In genomic region chr4:28463184-28463690, GRCh38 we compare ENCODE assay signal across 17 cellular contexts.
DNase-seq lines count a peak whose midpoint lies in the region; ATAC-seq and TF ChIP-seq lines count a peak whose summit lies in the region.
"Had no signal": no experiment of that assay in that cellular context is flagged by ENCODE, and none has a peak within 500 bp of the region (broad histone marks: within the 10 kb centered on the region; RNA-seq: fewer than 3 reads in every experiment).

No MANE protein-coding gene starts in this region.

- H3K4me3 Mint-ChIP-seq in neural progenitor cell = no peak overlapping the region
- H3K4me3 Mint-ChIP-seq: CD4-positive, alpha-beta memory T cell had no signal

- H3K79me2 ChIP-seq in fibroblast of lung (ENCODE audit: control insufficient read depth, insufficient read depth, low read length) = no peaks in the 10 kb centered on the region
- H3K79me2 ChIP-seq in neural progenitor cell (ENCODE audit: low read depth) = no peaks in the 10 kb centered on the region

- H3K9me3 ChIP-seq in fibroblast of lung (ENCODE audit: control insufficient read depth, insufficient read depth, low read depth, low read length) (no peaks in the 10 kb centered on the region), neural progenitor cell (ENCODE audit: low read depth) (no peaks in the 10 kb centered on the region)
- H3K9me3 ChIP-seq: BE2C, SJSA1 had no signal

- H3K9me3 Mint-ChIP-seq in neural progenitor cell = peaks cover 2% of the 10 kb centered on the region

- no peak for TF ChIP-seq CTCF in AG09309 (IDR thresholded peaks at IDR 0.05; ENCODE audit: control insufficient read depth, insufficient read depth, low read depth, low read length, missing control alignments)
- TF ChIP-seq CTCF in fibroblast of lung (conservative IDR thresholded peaks at IDR 0.05 in 1 of 2, IDR thresholded peaks at IDR 0.05 in 1 of 2; ENCODE audit: low read depth in 1 of 2, low read length in 2 of 2) = no peak
- TF ChIP-seq CTCF in neural progenitor cell (IDR thresholded peaks at IDR 0.05) = no peak

- H3K27ac Mint-ChIP-seq in neural progenitor cell = no peak overlapping the region
- H3K27ac Mint-ChIP-seq: CD4-positive, alpha-beta memory T cell had no signal

- H3K4me3 ChIP-seq in AG09309 (ENCODE audit: control insufficient read depth, low read depth, low read length) (no peak overlapping the region), fibroblast of lung (replicated peaks in 1 of 4; ENCODE audit: control extremely low read depth in 1 of 4, insufficient read depth in 1 of 4, low read depth in 3 of 4, low read length in 4 of 4) (no peak overlapping the region), neural progenitor cell (no peak overlapping the region)
- H3K4me3 ChIP-seq: SJSA1 had no signal

- H3K9ac ChIP-seq in fibroblast of lung (ENCODE audit: insufficient read depth, low read length) = no peak overlapping the region
- H3K9ac ChIP-seq in neural progenitor cell = no peak overlapping the region

- H3K36me3 ChIP-seq in fibroblast of lung (ENCODE audit: control insufficient read depth, insufficient read depth, low read length) (no peaks in the 10 kb centered on the region), neural progenitor cell (no peaks in the 10 kb centered on the region)
- H3K36me3 ChIP-seq: BE2C, SJSA1 had no signal

- H3F3A ChIP-seq in neural progenitor cell (ENCODE audit: low read depth) = no peaks in the 10 kb centered on the region

- peaks cover 14% of the 10 kb centered on the region for H3K4me1 Mint-ChIP-seq in neural progenitor cell
- H3K4me1 Mint-ChIP-seq: CD4-positive, alpha-beta memory T cell had no signal

- H3K4me2 ChIP-seq in fibroblast of lung (ENCODE audit: extremely low read depth, insufficient read depth, low read length) = no peak overlapping the region
- no peak overlapping the region for H3K4me2 ChIP-seq in neural progenitor cell

- peak; percentile 32 for DNase-seq in AG09309 (ENCODE audit: low read depth)
- peak; percentile 43 for DNase-seq in NCI-H82 treated with DMSO at 0.1 percent for 48 hours (lab: John Stamatoyannopoulos, UW; ENCODE audit: unreplicated experiment)
- peak in 1 of 2 donors; percentile 3 for DNase-seq in fibroblast of lung (ENCODE audit: low read depth in 2 of 2)
- DNase-seq in neural progenitor cell (ENCODE audit: low spot score) = no peak
- DNase-seq in iPS-NIHi7 (ENCODE audit: extremely low spot score) = no peak
- DNase-seq in inferior parietal cortex (ENCODE audit: extremely low spot score) = no peak
- DNase-seq: ACHN; BE2C; CD4-positive, alpha-beta memory T cell; DMS79 treated with DMSO at 0.1 percent for 48 hours; Kasumi-1; NCI-H187 treated with DMSO at 0.1 percent for 48 hours; NCI-H446 had no signal

- H3K36me3 Mint-ChIP-seq in neural progenitor cell = no peaks in the 10 kb centered on the region
- H3K36me3 Mint-ChIP-seq: CD4-positive, alpha-beta memory T cell had no signal

- no peak overlapping the region for H3K27ac ChIP-seq in fibroblast of lung (ENCODE audit: insufficient read depth, low read length)
- H3K27ac ChIP-seq in neural progenitor cell = no peak overlapping the region
- H3K27ac ChIP-seq: RWPE1, SJSA1 had no signal

- no peaks in the 10 kb centered on the region for H3K27me3 ChIP-seq in fibroblast of lung (ENCODE audit: control insufficient read depth, insufficient read depth, low read length)
- no peaks in the 10 kb centered on the region for H3K27me3 ChIP-seq in neural progenitor cell
- H3K27me3 ChIP-seq: BE2C, SJSA1 had no signal

- no peaks in the 10 kb centered on the region for H3K27me3 Mint-ChIP-seq in neural progenitor cell (ENCODE audit: insufficient read depth, low read depth)
- H3K27me3 Mint-ChIP-seq: CD4-positive, alpha-beta memory T cell had no signal

- H4K20me1 ChIP-seq in fibroblast of lung (ENCODE audit: control insufficient read depth, extremely low read depth, insufficient read depth, low read length) (no peaks in the 10 kb centered on the region), neural progenitor cell (ENCODE audit: low read depth) (no peaks in the 10 kb centered on the region)

- ATAC-seq in GM21723 (IDR thresholded peaks at IDR 0.05; ENCODE audit: unreplicated experiment) (no peak), GM21528 (IDR thresholded peaks at IDR 0.05; ENCODE audit: low FRiP score, unreplicated experiment) (no peak)

- H3K4me1 ChIP-seq in fibroblast of lung (ENCODE audit: control insufficient read depth, extremely low read depth, insufficient read depth, low read length) = no peaks in the 10 kb centered on the region
- H3K4me1 ChIP-seq in neural progenitor cell = no peaks in the 10 kb centered on the region
- H3K4me1 ChIP-seq: BE2C, SJSA1 had no signal

- peak overlapping the region; percentile 31 for H2AFZ ChIP-seq in fibroblast of lung (ENCODE audit: low read length)
- peak overlapping the region; percentile 95 for H2AFZ ChIP-seq in neural progenitor cell (replicated peaks)

Comparison
In these comparisons a context has a peak if more than half of its experiments do, and no peak if none do; other contexts are left out.
1. DNase-seq: peak in AG09309 (single experiment) and NCI-H82 treated with DMSO at 0.1 percent for 48 hours (single experiment); none in neural progenitor cell (single experiment), iPS-NIHi7 (single experiment) and inferior parietal cortex (single experiment).